1 cellular context compared by ENCODE assay signal in the genomic region with DNA sequence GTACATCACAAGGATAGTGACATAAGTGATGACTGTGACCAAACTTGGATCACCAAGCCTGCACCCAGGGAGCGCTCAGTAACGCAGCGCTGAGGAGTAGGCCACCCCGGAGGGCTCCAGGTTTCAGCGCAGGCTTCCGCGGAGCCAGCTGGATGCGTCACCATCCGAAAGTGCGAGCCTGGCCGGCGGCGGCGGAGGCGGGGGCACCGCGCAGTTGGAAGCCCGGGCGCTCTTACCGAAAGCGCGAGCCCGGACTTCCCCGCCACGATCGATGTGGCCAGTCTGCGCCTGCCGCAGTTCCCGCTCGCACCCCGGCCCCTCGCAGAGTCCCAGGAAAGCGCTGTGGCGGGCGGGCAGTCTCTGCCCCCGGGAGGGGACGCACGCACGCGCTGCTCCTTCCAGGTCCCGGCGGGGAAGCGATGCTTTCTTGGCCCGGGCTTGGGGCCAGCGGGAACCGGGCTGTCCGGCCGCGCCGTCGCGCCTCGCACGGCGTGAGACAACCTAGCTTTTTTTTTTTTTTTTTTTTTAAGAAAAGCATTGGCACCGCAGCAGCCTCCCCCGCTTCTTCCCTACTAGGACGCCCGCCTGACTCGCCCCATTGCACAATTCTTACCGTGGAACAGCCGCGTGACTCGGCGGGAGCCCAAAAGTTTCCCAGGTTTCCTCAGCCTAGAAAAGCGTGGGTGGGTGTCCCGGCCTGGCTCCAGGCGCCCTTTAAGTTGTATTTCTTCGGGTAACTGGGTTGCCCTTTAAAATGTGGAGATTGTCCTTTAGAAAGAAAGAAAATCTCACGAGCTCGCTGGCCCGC.
TF ChIP-seq lines count a peak whose summit lies in the region.

No MANE protein-coding gene starts in this region.

TF ChIP-seq in IMR-90, 13 proteins besides CTCF, POLR2A, EP300 and RAD21 (continued from another document):
- peak; percentile 63; the same call in 1 of the 2 replicates for TF ChIP-seq MAZ (IDR thresholded peaks at IDR 0.05; ENCODE audit: borderline replicate concordance, low read depth, low read length)
- TF ChIP-seq, protein P1, sequence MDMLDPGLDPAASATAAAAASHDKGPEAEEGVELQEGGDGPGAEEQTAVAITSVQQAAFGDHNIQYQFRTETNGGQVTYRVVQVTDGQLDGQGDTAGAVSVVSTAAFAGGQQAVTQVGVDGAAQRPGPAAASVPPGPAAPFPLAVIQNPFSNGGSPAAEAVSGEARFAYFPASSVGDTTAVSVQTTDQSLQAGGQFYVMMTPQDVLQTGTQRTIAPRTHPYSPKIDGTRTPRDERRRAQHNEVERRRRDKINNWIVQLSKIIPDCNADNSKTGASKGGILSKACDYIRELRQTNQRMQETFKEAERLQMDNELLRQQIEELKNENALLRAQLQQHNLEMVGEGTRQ (IDR thresholded peaks at IDR 0.05; ENCODE audit: low read depth, low read length): peak; percentile 61; the same call in 1 of the 2 replicates
